Comparison of ENCODE assay signal across 8 cellular contexts in genomic region chr11:82775736-82776346, GRCh38. TPM values are rescaled to one million over a fixed set of nuclear protein-coding genes. Genes with fewer than 3 reads are reported as not detected.
DNase-seq lines count a peak whose midpoint lies in the region; ATAC-seq and TF ChIP-seq lines count a peak whose summit lies in the region.

No MANE protein-coding gene starts in this region.

- no peak for TF ChIP-seq CTCF in activated B cell treated with CpG ODN at 0.5 μM for 24 hours (IDR thresholded peaks at IDR 0.05)

- POLR2A ChIA-PET in activated B cell treated with CpG ODN at 0.5 μM for 24 hours (lab: Charles Lee): no interaction called here

- ATAC-seq in GM18498 (IDR thresholded peaks at IDR 0.05; ENCODE audit: unreplicated experiment): peak; percentile 99
- peak; percentile 97 for ATAC-seq in HG02642 (IDR thresholded peaks at IDR 0.05; ENCODE audit: poor library complexity, unreplicated experiment)
- peak; percentile 49 for ATAC-seq in activated B cell treated with CpG ODN at 0.5 μM for 24 hours (ENCODE audit: low read depth)
- peak; percentile 81 for ATAC-seq in stimulated activated naive CD8-positive, alpha-beta T cell treated with anti-CD3 and anti-CD28 coated beads, Interleukin-15, amount 100 ng/mL, for 72 hours

- H3K9me3 Mint-ChIP-seq in activated B cell treated with CpG ODN at 0.5 μM for 24 hours: peaks cover 10% of the 10 kb centered on the region
- H3K9me3 Mint-ChIP-seq in stimulated activated naive CD8-positive, alpha-beta T cell treated with anti-CD3 and anti-CD28 coated beads, Interleukin-15, amount 100 ng/mL, for 72 hours: peaks cover 7 to 14% of the 10 kb centered on the region in 2 donors

- CTCF ChIA-PET in activated B cell treated with CpG ODN at 0.5 μM for 24 hours (lab: Charles Lee): no interaction called here

- no peaks in the 10 kb centered on the region for H3K36me3 Mint-ChIP-seq in activated B cell treated with CpG ODN at 0.5 μM for 24 hours (ENCODE audit: low read depth)

- H3K4me1 Mint-ChIP-seq in activated B cell treated with CpG ODN at 0.5 μM for 24 hours: no peaks in the 10 kb centered on the region
- no peaks in the 10 kb centered on the region for H3K4me1 Mint-ChIP-seq in stimulated activated naive CD8-positive, alpha-beta T cell treated with anti-CD3 and anti-CD28 coated beads, Interleukin-15, amount 100 ng/mL, for 72 hours

- no peak overlapping the region for H3K27ac Mint-ChIP-seq in activated B cell treated with CpG ODN at 0.5 μM for 24 hours
- H3K27ac Mint-ChIP-seq in stimulated activated naive CD8-positive, alpha-beta T cell treated with anti-CD3 and anti-CD28 coated beads, Interleukin-15, amount 100 ng/mL, for 72 hours: no peak overlapping the region

- peak; percentile 69 for DNase-seq in AG08395 (ENCODE audit: low spot score)
- DNase-seq in MG63: peak; percentile 41
- no peak for DNase-seq in activated B cell treated with CpG ODN at 0.5 μM for 24 hours
- peak; percentile 55 for DNase-seq in glomerular endothelial cell (ENCODE audit: extremely low read depth, low read depth, low spot score)
- peak; percentile 34 to 45 for DNase-seq in stimulated activated naive CD8-positive, alpha-beta T cell treated with anti-CD3 and anti-CD28 coated beads, Interleukin-15, amount 100 ng/mL, for 72 hours
- DNase-seq in dedifferentiated amniotic fluid mesenchymal stem cell (ENCODE audit: extremely low spot score): no peak

- H3K4me3 Mint-ChIP-seq in activated B cell treated with CpG ODN at 0.5 μM for 24 hours: no peak overlapping the region
- no peak overlapping the region for H3K4me3 Mint-ChIP-seq in stimulated activated naive CD8-positive, alpha-beta T cell treated with anti-CD3 and anti-CD28 coated beads, Interleukin-15, amount 100 ng/mL, for 72 hours

- H3K27me3 Mint-ChIP-seq in activated B cell treated with CpG ODN at 0.5 μM for 24 hours: peaks cover 18% of the 10 kb centered on the region
- no peaks in the 10 kb centered on the region for H3K27me3 Mint-ChIP-seq in stimulated activated naive CD8-positive, alpha-beta T cell treated with anti-CD3 and anti-CD28 coated beads, Interleukin-15, amount 100 ng/mL, for 72 hours

- no peaks in the 10 kb centered on the region for H3K9me3 ChIP-seq in MG63

- no peaks in the 10 kb centered on the region for H3K36me3 ChIP-seq in MG63

- intact Hi-C loops in activated B cell treated with CpG ODN at 0.5 μM for 24 hours (cut with micrococcal nuclease): loop anchor here (1.0 kb wide), 2 partner anchors 1040 to 1044 kb away; no protein-coding TSS in a partner anchor

- H3K27me3 ChIP-seq in MG63: no peaks in the 10 kb centered on the region

- no peak overlapping the region for H3K4me3 ChIP-seq in MG63

RNA-seq across cellular contexts. Expression of gene FAM181B, which starts 42.2 kb away (rescaled TPM):
- total RNA-seq in MG63 (2014; rRNA removed; shearing (Covaris generic); ENCODE audit: low replicate concordance): not detected in 2 replicates
- not detected in 2 replicates for total RNA-seq in activated B cell treated with CpG ODN at 0.5 μM for 24 hours
- 0.05 and 0.06 TPM in 2 replicates for total RNA-seq in glomerular endothelial cell

Comparison
In these comparisons a context has a peak if more than half of its experiments do, and no peak if none do; other contexts are left out.
1. DNase-seq: peak in AG08395 (single experiment), MG63 (single experiment), glomerular endothelial cell (single experiment) and stimulated activated naive CD8-positive, alpha-beta T cell treated with anti-CD3 and anti-CD28 coated beads, Interleukin-15, amount 100 ng/mL, for 72 hours (2 of 2); none in activated B cell treated with CpG ODN at 0.5 μM for 24 hours (single experiment) and dedifferentiated amniotic fluid mesenchymal stem cell (single experiment).
2. ATAC-seq: peak in every context shown above with its lines; median percentile 99 in GM18498; 97 in HG02642; 81 in stimulated activated naive CD8-positive, alpha-beta T cell treated with anti-CD3 and anti-CD28 coated beads, Interleukin-15, amount 100 ng/mL, for 72 hours; 49 in activated B cell treated with CpG ODN at 0.5 μM for 24 hours.